9 cellular contexts compared by ENCODE assay signal in genomic region chr3:31105011-31105410, GRCh38.
"Had no signal": no experiment of that assay in that cellular context is flagged by ENCODE, and none has a peak within 500 bp of the region (broad histone marks: within the 10 kb centered on the region; RNA-seq: fewer than 3 reads in every experiment).

No MANE protein-coding gene starts in this region.

- H3K27me3 ChIP-seq: adrenal gland, gastrocnemius medialis, stomach had no signal

- H3K4me3 ChIP-seq: adrenal gland, gastrocnemius medialis, stomach, thoracic aorta had no signal

- H3K36me3 ChIP-seq: adrenal gland, gastrocnemius medialis, stomach, thoracic aorta had no signal

- H3K27me3 Mint-ChIP-seq: activated CD4-positive, alpha-beta T cell treated with anti-CD3 and anti-CD28 coated beads, Interleukin-2, amount 10 ng/mL, durations not matched to agents 24 days and 14 days had no signal

- H3K27ac ChIP-seq: adrenal gland, gastrocnemius medialis, stomach, thoracic aorta had no signal

- H3K4me1 Mint-ChIP-seq: activated B cell treated with CpG ODN at 0.5 μM for 24 hours had no signal

- DNase-seq: activated B cell treated with CpG ODN at 0.5 μM for 24 hours; activated naive CD4-positive, alpha-beta T cell treated with anti-CD3 and anti-CD28 coated beads, Interleukin-2, amount 50 U/mL, for 16 hours; gastrocnemius medialis; kidney; stomach had no signal

- H3K4me3 Mint-ChIP-seq: activated B cell treated with CpG ODN at 0.5 μM for 24 hours; activated CD4-positive, alpha-beta T cell treated with anti-CD3 and anti-CD28 coated beads, Interleukin-2, amount 10 ng/mL, durations not matched to agents 24 days and 14 days; T-helper 1 cell treated with Interleukin-12 subunit alpha and Interleukin-12 subunit beta and Interleukin-4 antibody, amounts not matched to agents 30 μg/mL and 1 μg/mL, for 36 hours had no signal

- ATAC-seq: gastrocnemius medialis had no signal

- H3K4me1 ChIP-seq: gastrocnemius medialis, stomach had no signal

- H3K27ac Mint-ChIP-seq: activated B cell treated with CpG ODN at 0.5 μM for 24 hours; activated CD4-positive, alpha-beta T cell treated with anti-CD3 and anti-CD28 coated beads, Interleukin-2, amount 10 ng/mL, durations not matched to agents 24 days and 14 days; T-helper 1 cell treated with Interleukin-12 subunit alpha and Interleukin-12 subunit beta and Interleukin-4 antibody, amounts not matched to agents 30 μg/mL and 1 μg/mL, for 36 hours had no signal

- H3K9me3 ChIP-seq: adrenal gland, gastrocnemius medialis, stomach, thoracic aorta had no signal
